Comparison of ENCODE assay signal across 8 cellular contexts in genomic region chr22:21939392-21940319, GRCh38. TPM values are rescaled to one million over a fixed set of nuclear protein-coding genes. Genes with fewer than 3 reads are reported as not detected.
DNase-seq lines count a peak whose midpoint lies in the region; ATAC-seq and TF ChIP-seq lines count a peak whose summit lies in the region.

No MANE protein-coding gene starts in this region.

- CTCF ChIA-PET in activated CD4-positive, alpha-beta T cell treated with anti-CD3 and anti-CD28 coated beads, Interleukin-2, amount 10 ng/mL, durations not matched to agents 7 days and 5 days (lab: Charles Lee), result interaction anchor here (0.9 to 7.0 kb wide), 5 partner anchors 12 to 310 kb away, joined by 3 to 73 read pairs (median 3); partner anchors contain the start of gene PPM1F

- ATAC-seq in activated naive CD8-positive, alpha-beta T cell treated with anti-CD3 and anti-CD28 coated beads, Interleukin-2, amount 50 U/mL, for 24 hours, result no peak
- ATAC-seq in lower lobe of right lung (no peak), foreskin keratinocyte (no peak)

- intact Hi-C loops in lower lobe of right lung (cut with DNase I) (loop anchor here (10.0 kb wide), 1 partner anchor 225 kb away; no protein-coding TSS in a partner anchor), testis (cut with DNase I; ENCODE audit: low total_unique reads) (loop anchor here (10.0 kb wide), 1 partner anchor 165 kb away; no protein-coding TSS in a partner anchor)

- peaks cover 93% of the 10 kb centered on the region for H3K4me1 ChIP-seq in lower lobe of right lung
- peaks cover 21% of the 10 kb centered on the region for H3K4me1 ChIP-seq in testis
- peaks cover 12% of the 10 kb centered on the region for H3K4me1 ChIP-seq in foreskin keratinocyte
- H3K4me1 ChIP-seq in effector memory CD4-positive, alpha-beta T cell (ENCODE audit: control insufficient read depth, insufficient read depth, low read length, poor library complexity, severe bottlenecking), result peaks cover 22% of the 10 kb centered on the region

- peaks cover 57% of the 10 kb centered on the region for H3K4me1 Mint-ChIP-seq in activated CD4-positive, alpha-beta T cell treated with anti-CD3 and anti-CD28 coated beads, Interleukin-2, amount 10 ng/mL, durations not matched to agents 7 days and 5 days
- peaks cover 50% of the 10 kb centered on the region for H3K4me1 Mint-ChIP-seq in activated naive CD8-positive, alpha-beta T cell treated with anti-CD3 and anti-CD28 coated beads, Interleukin-2, amount 50 U/mL, for 24 hours

- H3K9me3 ChIP-seq in lower lobe of right lung, result no peaks in the 10 kb centered on the region
- no peaks in the 10 kb centered on the region for H3K9me3 ChIP-seq in testis
- H3K9me3 ChIP-seq in effector memory CD4-positive, alpha-beta T cell (ENCODE audit: control insufficient read depth, low read length), result no peaks in the 10 kb centered on the region

- H3K36me3 Mint-ChIP-seq in activated CD4-positive, alpha-beta T cell treated with anti-CD3 and anti-CD28 coated beads, Interleukin-2, amount 10 ng/mL, durations not matched to agents 7 days and 5 days (ENCODE audit: low read depth), result peaks cover 2% of the 10 kb centered on the region
- peaks cover 10% of the 10 kb centered on the region for H3K36me3 Mint-ChIP-seq in activated naive CD8-positive, alpha-beta T cell treated with anti-CD3 and anti-CD28 coated beads, Interleukin-2, amount 50 U/mL, for 24 hours (ENCODE audit: low read depth)

- no peaks in the 10 kb centered on the region for H3K9me3 Mint-ChIP-seq in activated CD4-positive, alpha-beta T cell treated with anti-CD3 and anti-CD28 coated beads, Interleukin-2, amount 10 ng/mL, durations not matched to agents 7 days and 5 days
- no peaks in the 10 kb centered on the region for H3K9me3 Mint-ChIP-seq in activated naive CD8-positive, alpha-beta T cell treated with anti-CD3 and anti-CD28 coated beads, Interleukin-2, amount 50 U/mL, for 24 hours

- POLR2A ChIA-PET in activated CD4-positive, alpha-beta T cell treated with anti-CD3 and anti-CD28 coated beads, Interleukin-2, amount 10 ng/mL, durations not matched to agents 7 days and 5 days (lab: Charles Lee), result no interaction called here

- H3K27me3 ChIP-seq in lower lobe of right lung (ENCODE audit: low read depth), result no peaks in the 10 kb centered on the region
- H3K27me3 ChIP-seq in testis, result no peaks in the 10 kb centered on the region
- no peaks in the 10 kb centered on the region for H3K27me3 ChIP-seq in foreskin keratinocyte
- H3K27me3 ChIP-seq in effector memory CD4-positive, alpha-beta T cell (replicated peaks; ENCODE audit: control insufficient read depth, insufficient read depth, low read length, poor library complexity, severe bottlenecking), result no peaks in the 10 kb centered on the region

- peak overlapping the region; percentile 94 for H3K27ac ChIP-seq in lower lobe of right lung
- peak overlapping the region; percentile 28 to 95 for H3K27ac ChIP-seq in testis
- H3K27ac ChIP-seq in foreskin keratinocyte, result no peak overlapping the region
- H3K27ac ChIP-seq in effector memory CD4-positive, alpha-beta T cell (ENCODE audit: insufficient read depth, low read length, poor library complexity, severe bottlenecking), result no peak overlapping the region

- H3K4me3 Mint-ChIP-seq in activated CD4-positive, alpha-beta T cell treated with anti-CD3 and anti-CD28 coated beads, Interleukin-2, amount 10 ng/mL, durations not matched to agents 7 days and 5 days, result no peak overlapping the region
- H3K4me3 Mint-ChIP-seq in activated naive CD8-positive, alpha-beta T cell treated with anti-CD3 and anti-CD28 coated beads, Interleukin-2, amount 50 U/mL, for 24 hours, result peak overlapping the region; percentile 8

- H3K27ac Mint-ChIP-seq in activated CD4-positive, alpha-beta T cell treated with anti-CD3 and anti-CD28 coated beads, Interleukin-2, amount 10 ng/mL, durations not matched to agents 7 days and 5 days, result peak overlapping the region; percentile 73
- peak overlapping the region; percentile 18 for H3K27ac Mint-ChIP-seq in activated naive CD8-positive, alpha-beta T cell treated with anti-CD3 and anti-CD28 coated beads, Interleukin-2, amount 50 U/mL, for 24 hours

- H3K4me3 ChIP-seq in lower lobe of right lung, result no peak overlapping the region
- no peak overlapping the region for H3K4me3 ChIP-seq in testis
- H3K4me3 ChIP-seq in effector memory CD4-positive, alpha-beta T cell (ENCODE audit: insufficient read depth, low read depth, low read length, poor library complexity, severe bottlenecking), result no peak overlapping the region

- peaks cover 19% of the 10 kb centered on the region for H3K36me3 ChIP-seq in lower lobe of right lung
- no peaks in the 10 kb centered on the region for H3K36me3 ChIP-seq in testis (ENCODE audit: low read depth, missing control alignments)
- H3K36me3 ChIP-seq in effector memory CD4-positive, alpha-beta T cell (ENCODE audit: control insufficient read depth, insufficient read depth, low read length), result peaks cover 4% of the 10 kb centered on the region

- 82 to 83% methylated on average over 15 to 16 of the region's 16 CpGs for WGBS in testis, 2 donors

- DNase-seq in activated CD4-positive, alpha-beta T cell treated with anti-CD3 and anti-CD28 coated beads, Interleukin-2, amount 10 ng/mL, durations not matched to agents 7 days and 5 days, result no peak
- no peak for DNase-seq in activated CD4-positive, alpha-beta T cell treated with anti-CD3 and anti-CD28 coated beads for 1 hour
- DNase-seq in activated naive CD8-positive, alpha-beta T cell treated with anti-CD3 and anti-CD28 coated beads, Interleukin-2, amount 50 U/mL, for 24 hours, result no peak
- DNase-seq in lower lobe of right lung, result no peak
- DNase-seq in testis, result no peak
- no peak for DNase-seq in foreskin keratinocyte
- no peak for DNase-seq in activated gamma-delta T cell treated with Interleukin-2 at 50 U/mL for 16 hours
- no peak for DNase-seq in effector memory CD4-positive, alpha-beta T cell

- H3K27me3 Mint-ChIP-seq in activated CD4-positive, alpha-beta T cell treated with anti-CD3 and anti-CD28 coated beads, Interleukin-2, amount 10 ng/mL, durations not matched to agents 7 days and 5 days, result no peaks in the 10 kb centered on the region
- no peaks in the 10 kb centered on the region for H3K27me3 Mint-ChIP-seq in activated naive CD8-positive, alpha-beta T cell treated with anti-CD3 and anti-CD28 coated beads, Interleukin-2, amount 50 U/mL, for 24 hours

- TF ChIP-seq CTCF in lower lobe of right lung (IDR thresholded peaks at IDR 0.05) (no peak), testis (IDR thresholded peaks at IDR 0.05) (no peak), foreskin keratinocyte (conservative IDR thresholded peaks at IDR 0.05) (no peak)

- no peak for TF ChIP-seq POLR2A in testis (IDR thresholded peaks at IDR 0.05)

RNA-seq across cellular contexts. Expression of gene PPM1F, which starts 13.0 kb away (rescaled TPM):
- total RNA-seq in activated CD4-positive, alpha-beta T cell treated with anti-CD3 and anti-CD28 coated beads, Interleukin-2, amount 10 ng/mL, durations not matched to agents 7 days and 5 days, result 10 to 100 TPM; 15.1 to 20.4 TPM
- total RNA-seq in lower lobe of right lung (51.0 TPM), testis (10 to 100 TPM; 22.4 to 22.7 TPM), foreskin keratinocyte (33.0 and 33.9 TPM in 2 replicates)
- polyA plus RNA-seq in testis (ENCODE audit: insufficient read depth, low read depth, low replicate concordance) (17.4 TPM), foreskin keratinocyte (20.7 and 21.8 TPM in 2 replicates)

RNA-seq across cellular contexts. Expression of gene TOP3B, which starts 42.9 kb away (rescaled TPM):
- 10 to 100 TPM; 45.6 to 51.6 TPM for total RNA-seq in activated CD4-positive, alpha-beta T cell treated with anti-CD3 and anti-CD28 coated beads, Interleukin-2, amount 10 ng/mL, durations not matched to agents 7 days and 5 days
- 32.1 TPM for total RNA-seq in lower lobe of right lung
- total RNA-seq in testis, result 10 to 100 TPM; 65.5 to 70.5 TPM
- 19.1 TPM for polyA plus RNA-seq in testis (ENCODE audit: insufficient read depth, low read depth, low replicate concordance)
- total RNA-seq in foreskin keratinocyte, result 25.3 and 25.9 TPM in 2 replicates
- 13.9 and 14.6 TPM in 2 replicates for polyA plus RNA-seq in foreskin keratinocyte

Comparison
In these comparisons a context has a peak if more than half of its experiments do, and no peak if none do; other contexts are left out.
1. H3K27ac ChIP-seq: peak in lower lobe of right lung (single experiment) and testis (2 of 2); none in foreskin keratinocyte (single experiment) and effector memory CD4-positive, alpha-beta T cell (single experiment).